In genomic region chr10:124608093-124608721, GRCh38 we compare ENCODE assay signal across 22 cellular contexts.
"Had no signal": no experiment of that assay in that cellular context is flagged by ENCODE, and none has a peak within 500 bp of the region (broad histone marks: within the 10 kb centered on the region; RNA-seq: fewer than 3 reads in every experiment).

No MANE protein-coding gene starts in this region.

- H3K36me3 Mint-ChIP-seq: activated naive CD4-positive, alpha-beta T cell treated with anti-CD3 and anti-CD28 coated beads, Interleukin-2, amount 50 U/mL, for 72 hours; naive thymus-derived CD4-positive, alpha-beta T cell had no signal

- H3K9me3 Mint-ChIP-seq: activated naive CD4-positive, alpha-beta T cell treated with anti-CD3 and anti-CD28 coated beads, Interleukin-2, amount 50 U/mL, for 72 hours; activated T-helper 17 cell treated with anti-CD3 and anti-CD28 coated beads, Interleukin-2, amount 50 U/mL, for 72 hours; neural crest cell; T-helper 2 cell treated with Interferon-gamma antibody and Interleukin-4, amounts not matched to agents 5 μg/mL and 100 μg/mL, for 36 hours had no signal

- H2AFZ ChIP-seq: hepatocyte had no signal

- H3K27ac Mint-ChIP-seq: activated naive CD4-positive, alpha-beta T cell treated with anti-CD3 and anti-CD28 coated beads, Interleukin-2, amount 50 U/mL, for 72 hours; activated T-helper 17 cell treated with anti-CD3 and anti-CD28 coated beads, Interleukin-2, amount 50 U/mL, for 72 hours; naive thymus-derived CD4-positive, alpha-beta T cell; T-helper 2 cell treated with Interferon-gamma antibody and Interleukin-4, amounts not matched to agents 5 μg/mL and 100 μg/mL, for 36 hours had no signal

- H3K9me3 ChIP-seq: colonic mucosa, esophagus muscularis mucosa, left ventricle myocardium inferior, tibial artery had no signal

- H3K4me1 ChIP-seq: colonic mucosa had no signal

- H3K27ac ChIP-seq: colonic mucosa, esophagus muscularis mucosa, hepatocyte, tibial artery, VCaP had no signal

- H3K4me3 ChIP-seq: colonic mucosa, esophagus muscularis mucosa, hepatocyte, left ventricle myocardium inferior, tibial artery had no signal

- ATAC-seq: activated naive CD4-positive, alpha-beta T cell treated with anti-CD3 and anti-CD28 coated beads, Interleukin-2, amount 50 U/mL, for 72 hours; activated T-helper 17 cell treated with anti-CD3 and anti-CD28 coated beads, Interleukin-2, amount 50 U/mL, for 72 hours; naive thymus-derived CD4-positive, alpha-beta T cell; stimulated activated naive CD8-positive, alpha-beta T cell treated with anti-CD3 and anti-CD28 coated beads, Interleukin-15, Interleukin-2, amounts not matched to agents 100 U/mL and 50 U/mL, for 24 hours had no signal

- H3K4me1 Mint-ChIP-seq: activated T-helper 17 cell treated with anti-CD3 and anti-CD28 coated beads, Interleukin-2, amount 50 U/mL, for 72 hours had no signal

- H3K4me3 Mint-ChIP-seq: activated T-helper 17 cell treated with anti-CD3 and anti-CD28 coated beads, Interleukin-2, amount 50 U/mL, for 72 hours; naive thymus-derived CD4-positive, alpha-beta T cell; T-helper 2 cell treated with Interferon-gamma antibody and Interleukin-4, amounts not matched to agents 5 μg/mL and 100 μg/mL, for 36 hours had no signal

- H3K27me3 Mint-ChIP-seq: activated T-helper 17 cell treated with anti-CD3 and anti-CD28 coated beads, Interleukin-2, amount 50 U/mL, for 72 hours had no signal

- H3K79me2 ChIP-seq: hepatocyte had no signal

- FAIRE-seq: astrocyte, frontal cortex had no signal

- H3K36me3 ChIP-seq: colonic mucosa, esophagus muscularis mucosa, left ventricle myocardium inferior, tibial artery had no signal

- DNase-seq: activated CD4-positive, alpha-beta T cell treated with anti-CD3 and anti-CD28 coated beads, Interleukin-2, amount 50 U/mL, for 1 hour; activated CD4-positive, CD25-positive, alpha-beta regulatory T cell treated with anti-CD3 and anti-CD28 coated beads, Interleukin-2, amount 50 U/mL, for 72 hours; activated T-cell treated with anti-CD3 and anti-CD28 coated beads, Interleukin-2, amount 50 U/mL, for 1 hour; central memory CD4-positive, alpha-beta T cell; colonic mucosa; glutamatergic neuron; left ventricle myocardium inferior; mesendoderm; naive thymus-derived CD4-positive, alpha-beta T cell; posterior cingulate gyrus; stimulated activated CD4-positive, alpha-beta T cell treated with anti-CD3 and anti-CD28 coated beads, Interleukin-4, amount 100 ng/mL, for 1 hour; stimulated activated naive CD8-positive, alpha-beta T cell treated with anti-CD3 and anti-CD28 coated beads, Interleukin-15, Interleukin-2, amounts not matched to agents 100 U/mL and 50 U/mL, for 24 hours; tibial artery had no signal

- H3K4me2 ChIP-seq: hepatocyte had no signal

- H3K27me3 ChIP-seq: colonic mucosa, esophagus muscularis mucosa, hepatocyte, tibial artery had no signal
